In the genomic region with DNA sequence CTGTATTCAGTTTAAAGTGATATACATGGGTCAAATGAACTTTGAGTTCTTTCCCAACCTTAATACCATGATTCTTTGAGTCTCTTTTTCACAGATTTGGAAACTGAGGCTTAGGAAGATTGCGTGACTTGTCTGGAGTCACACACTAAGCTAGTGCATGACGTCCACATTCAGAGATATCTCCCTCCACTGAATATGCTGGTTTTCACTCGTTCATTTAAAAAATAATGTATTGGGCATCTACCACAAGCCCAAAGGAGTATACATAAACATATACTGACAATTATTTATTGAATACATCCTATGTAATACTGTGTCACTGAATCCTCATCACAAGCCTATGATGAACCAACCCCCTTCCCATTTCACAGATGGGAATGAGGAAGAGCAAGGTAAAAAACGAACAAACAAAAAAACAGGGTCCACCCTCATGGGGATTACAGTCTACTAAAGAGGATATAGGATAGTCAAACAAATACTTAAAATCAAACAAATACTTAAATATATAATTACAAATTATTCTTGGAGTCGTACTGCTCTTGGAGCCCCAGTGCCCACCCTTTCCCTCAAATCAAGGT, we compare ENCODE assay signal across 1 cellular context.
TF ChIP-seq lines count a peak whose summit lies in the region.

No MANE protein-coding gene starts in this region.

TF ChIP-seq in GM12878, 131 proteins besides CTCF, POLR2A, EP300 and RAD21:
- TF ChIP-seq BHLHE40 (IDR thresholded peaks at IDR 0.05; ENCODE audit: borderline replicate concordance in 1 of 2, low read depth in 2 of 2, low read length in 1 of 2) = no peak
- TF ChIP-seq, protein P1, sequence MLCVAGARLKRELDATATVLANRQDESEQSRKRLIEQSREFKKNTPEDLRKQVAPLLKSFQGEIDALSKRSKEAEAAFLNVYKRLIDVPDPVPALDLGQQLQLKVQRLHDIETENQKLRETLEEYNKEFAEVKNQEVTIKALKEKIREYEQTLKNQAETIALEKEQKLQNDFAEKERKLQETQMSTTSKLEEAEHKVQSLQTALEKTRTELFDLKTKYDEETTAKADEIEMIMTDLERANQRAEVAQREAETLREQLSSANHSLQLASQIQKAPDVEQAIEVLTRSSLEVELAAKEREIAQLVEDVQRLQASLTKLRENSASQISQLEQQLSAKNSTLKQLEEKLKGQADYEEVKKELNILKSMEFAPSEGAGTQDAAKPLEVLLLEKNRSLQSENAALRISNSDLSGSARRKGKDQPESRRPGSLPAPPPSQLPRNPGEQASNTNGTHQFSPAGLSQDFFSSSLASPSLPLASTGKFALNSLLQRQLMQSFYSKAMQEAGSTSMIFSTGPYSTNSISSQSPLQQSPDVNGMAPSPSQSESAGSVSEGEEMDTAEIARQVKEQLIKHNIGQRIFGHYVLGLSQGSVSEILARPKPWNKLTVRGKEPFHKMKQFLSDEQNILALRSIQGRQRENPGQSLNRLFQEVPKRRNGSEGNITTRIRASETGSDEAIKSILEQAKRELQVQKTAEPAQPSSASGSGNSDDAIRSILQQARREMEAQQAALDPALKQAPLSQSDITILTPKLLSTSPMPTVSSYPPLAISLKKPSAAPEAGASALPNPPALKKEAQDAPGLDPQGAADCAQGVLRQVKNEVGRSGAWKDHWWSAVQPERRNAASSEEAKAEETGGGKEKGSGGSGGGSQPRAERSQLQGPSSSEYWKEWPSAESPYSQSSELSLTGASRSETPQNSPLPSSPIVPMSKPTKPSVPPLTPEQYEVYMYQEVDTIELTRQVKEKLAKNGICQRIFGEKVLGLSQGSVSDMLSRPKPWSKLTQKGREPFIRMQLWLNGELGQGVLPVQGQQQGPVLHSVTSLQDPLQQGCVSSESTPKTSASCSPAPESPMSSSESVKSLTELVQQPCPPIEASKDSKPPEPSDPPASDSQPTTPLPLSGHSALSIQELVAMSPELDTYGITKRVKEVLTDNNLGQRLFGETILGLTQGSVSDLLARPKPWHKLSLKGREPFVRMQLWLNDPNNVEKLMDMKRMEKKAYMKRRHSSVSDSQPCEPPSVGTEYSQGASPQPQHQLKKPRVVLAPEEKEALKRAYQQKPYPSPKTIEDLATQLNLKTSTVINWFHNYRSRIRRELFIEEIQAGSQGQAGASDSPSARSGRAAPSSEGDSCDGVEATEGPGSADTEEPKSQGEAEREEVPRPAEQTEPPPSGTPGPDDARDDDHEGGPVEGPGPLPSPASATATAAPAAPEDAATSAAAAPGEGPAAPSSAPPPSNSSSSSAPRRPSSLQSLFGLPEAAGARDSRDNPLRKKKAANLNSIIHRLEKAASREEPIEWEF (IDR thresholded peaks at IDR 0.05; ENCODE audit: insufficient replicate concordance, low read depth, low read length) = peak; percentile 23
